ENCODE assay signal across 25 cellular contexts in genomic region chr1:229318056-229318455, GRCh38. TPM values are rescaled to one million over a fixed set of nuclear protein-coding genes. Genes with fewer than 3 reads are reported as not detected.
A peak's percentile ranks its signal among the peaks of the same experiment; 100 is the strongest.
DNase-seq lines count a peak whose midpoint lies in the region; ATAC-seq, FAIRE-seq and TF ChIP-seq lines count a peak whose summit lies in the region.
"Had no signal": no experiment of that assay in that cellular context is flagged by ENCODE, and none has a peak within 500 bp of the region (broad histone marks: within the 10 kb centered on the region; RNA-seq: fewer than 3 reads in every experiment).

No MANE protein-coding gene starts in this region.

- H3F3A ChIP-seq in GM23338 (replicated peaks; ENCODE audit: low read depth), result no peaks in the 10 kb centered on the region

- no peaks in the 10 kb centered on the region for H3K9me2 ChIP-seq in Karpas-422 (replicated peaks; ENCODE audit: insufficient read depth, low read length)
- H3K9me2 ChIP-seq in GM23338 (ENCODE audit: insufficient read depth), result no peaks in the 10 kb centered on the region

- no peaks in the 10 kb centered on the region for H3K9me3 Mint-ChIP-seq in activated T-helper 17 cell treated with anti-CD3 and anti-CD28 coated beads, Interleukin-2, amount 50 U/mL, for 72 hours
- no peaks in the 10 kb centered on the region; the same call in 2 of the 3 replicates for H3K9me3 Mint-ChIP-seq in GM23338
- H3K9me3 Mint-ChIP-seq: activated CD4-positive, alpha-beta T cell treated with anti-CD3 and anti-CD28 coated beads, Interleukin-2, amount 10 ng/mL, durations not matched to agents 7 days and 5 days; activated naive CD4-positive, alpha-beta T cell treated with anti-CD3 and anti-CD28 coated beads, Interleukin-2, amount 10 ng/mL, durations not matched to agents 7 days and 5 days; immature natural killer cell; nephron progenitor cell; stimulated activated naive B cell treated with anti-CD40 and anti-IgM and Interleukin-4, amounts not matched to agents 10 μg/mL and 1 μg/mL and 100 μg/mL, for 72 hours had no signal

- H3K27me3 Mint-ChIP-seq in activated T-helper 17 cell treated with anti-CD3 and anti-CD28 coated beads, Interleukin-2, amount 50 U/mL, for 72 hours, result no peaks in the 10 kb centered on the region
- no peaks in the 10 kb centered on the region for H3K27me3 Mint-ChIP-seq in GM23338 (ENCODE audit: insufficient read depth, low read depth, poor library complexity)
- H3K27me3 Mint-ChIP-seq: activated CD4-positive, alpha-beta T cell treated with anti-CD3 and anti-CD28 coated beads, Interleukin-2, amount 10 ng/mL, durations not matched to agents 7 days and 5 days; activated naive CD4-positive, alpha-beta T cell treated with anti-CD3 and anti-CD28 coated beads, Interleukin-2, amount 10 ng/mL, durations not matched to agents 7 days and 5 days; stimulated activated naive B cell treated with anti-CD40 and anti-IgM and Interleukin-4, amounts not matched to agents 10 μg/mL and 1 μg/mL and 100 μg/mL, for 72 hours had no signal

- H2AFZ ChIP-seq in osteoblast (ENCODE audit: low read length) (no peak overlapping the region), Karpas-422 (ENCODE audit: low read length) (no peak overlapping the region), GM23338 (no peak overlapping the region)
- H2AFZ ChIP-seq: parathyroid adenoma had no signal

- no peak overlapping the region for H3K9ac ChIP-seq in Karpas-422 (ENCODE audit: low read length)
- H3K9ac ChIP-seq: parathyroid adenoma had no signal

- no peaks in the 10 kb centered on the region for H3K4me1 Mint-ChIP-seq in activated T-helper 17 cell treated with anti-CD3 and anti-CD28 coated beads, Interleukin-2, amount 50 U/mL, for 72 hours
- H3K4me1 Mint-ChIP-seq in GM23338, result no peaks in the 10 kb centered on the region
- H3K4me1 Mint-ChIP-seq: activated naive CD4-positive, alpha-beta T cell treated with anti-CD3 and anti-CD28 coated beads, Interleukin-2, amount 10 ng/mL, durations not matched to agents 7 days and 5 days; immature natural killer cell; nephron progenitor cell; stimulated activated naive B cell treated with anti-CD40 and anti-IgM and Interleukin-4, amounts not matched to agents 10 μg/mL and 1 μg/mL and 100 μg/mL, for 72 hours had no signal

- no peaks in the 10 kb centered on the region for H3K79me2 ChIP-seq in osteoblast (ENCODE audit: insufficient read depth, low read length)
- H3K79me2 ChIP-seq in Karpas-422 (ENCODE audit: low read length), result no peaks in the 10 kb centered on the region
- H3K79me2 ChIP-seq in GM23338 (replicated peaks; ENCODE audit: insufficient read depth), result no peaks in the 10 kb centered on the region
- H3K79me2 ChIP-seq: parathyroid adenoma had no signal

- no peak for ATAC-seq in activated T-helper 17 cell treated with anti-CD3 and anti-CD28 coated beads, Interleukin-2, amount 50 U/mL, for 72 hours (replicated peaks)
- ATAC-seq in GM23338, result no peak
- ATAC-seq: stimulated activated naive B cell treated with anti-CD40 and anti-IgM and Interleukin-4, amounts not matched to agents 10 μg/mL and 1 μg/mL and 100 μg/mL, for 72 hours had no signal

- no peak for FAIRE-seq in GM12892 (lab: Jason Lieb, UNC)
- FAIRE-seq: H54 had no signal

- no peak for TF ChIP-seq CTCF in fibroblast of pulmonary artery (IDR thresholded peaks at IDR 0.05; ENCODE audit: low read length, missing control alignments)
- TF ChIP-seq CTCF in osteoblast (IDR thresholded peaks at IDR 0.05; ENCODE audit: extremely low read depth, low read depth, low read length), result no peak
- no peak for TF ChIP-seq CTCF in GM23338 (conservative IDR thresholded peaks at IDR 0.05; ENCODE audit: low read depth in 2 of 2)

- H3K27ac Mint-ChIP-seq in activated T-helper 17 cell treated with anti-CD3 and anti-CD28 coated beads, Interleukin-2, amount 50 U/mL, for 72 hours, result peak overlapping the region; percentile 38
- no peak overlapping the region for H3K27ac Mint-ChIP-seq in GM23338
- H3K27ac Mint-ChIP-seq: activated CD4-positive, alpha-beta T cell treated with anti-CD3 and anti-CD28 coated beads, Interleukin-2, amount 10 ng/mL, durations not matched to agents 7 days and 5 days; activated naive CD4-positive, alpha-beta T cell treated with anti-CD3 and anti-CD28 coated beads, Interleukin-2, amount 10 ng/mL, durations not matched to agents 7 days and 5 days; nephron progenitor cell; stimulated activated naive B cell treated with anti-CD40 and anti-IgM and Interleukin-4, amounts not matched to agents 10 μg/mL and 1 μg/mL and 100 μg/mL, for 72 hours had no signal

- H3K4me1 ChIP-seq in osteoblast (ENCODE audit: insufficient read depth, low read length), result no peaks in the 10 kb centered on the region
- H3K4me1 ChIP-seq in Karpas-422 (ENCODE audit: low read length), result no peaks in the 10 kb centered on the region
- H3K4me1 ChIP-seq in GM23338 (ENCODE audit: insufficient read depth), result no peaks in the 10 kb centered on the region
- H3K4me1 ChIP-seq: left ventricle myocardium inferior, parathyroid adenoma, right atrium auricular region, suprapubic skin, vagina had no signal

- H3K36me3 Mint-ChIP-seq in activated T-helper 17 cell treated with anti-CD3 and anti-CD28 coated beads, Interleukin-2, amount 50 U/mL, for 72 hours (ENCODE audit: low read depth), result peaks cover 54% of the 10 kb centered on the region
- H3K36me3 Mint-ChIP-seq in GM23338 (ENCODE audit: low read depth), result no peaks in the 10 kb centered on the region

- H3K36me3 ChIP-seq in osteoblast (ENCODE audit: insufficient read depth, low read length), result peaks cover 19% of the 10 kb centered on the region
- no peaks in the 10 kb centered on the region for H3K36me3 ChIP-seq in Karpas-422 (ENCODE audit: insufficient read depth, low read length)
- 0 out of 2 replicates have a peak, but pooled peaks cover 6% of the 10 kb centered on the region for H3K36me3 ChIP-seq in GM23338 (ENCODE audit: insufficient read depth)

- no peak overlapping the region for H3K4me3 Mint-ChIP-seq in activated T-helper 17 cell treated with anti-CD3 and anti-CD28 coated beads, Interleukin-2, amount 50 U/mL, for 72 hours
- no peak overlapping the region for H3K4me3 Mint-ChIP-seq in GM23338
- H3K4me3 Mint-ChIP-seq: activated CD4-positive, alpha-beta T cell treated with anti-CD3 and anti-CD28 coated beads, Interleukin-2, amount 10 ng/mL, durations not matched to agents 7 days and 5 days; activated naive CD4-positive, alpha-beta T cell treated with anti-CD3 and anti-CD28 coated beads, Interleukin-2, amount 10 ng/mL, durations not matched to agents 7 days and 5 days; immature natural killer cell; nephron progenitor cell; stimulated activated naive B cell treated with anti-CD40 and anti-IgM and Interleukin-4, amounts not matched to agents 10 μg/mL and 1 μg/mL and 100 μg/mL, for 72 hours had no signal

- peak; percentile 15 for DNase-seq in Daoy (ENCODE audit: low read depth)
- DNase-seq in fibroblast of pulmonary artery (ENCODE audit: low read depth), result peak; percentile 24
- DNase-seq in osteoblast (ENCODE audit: insufficient read length, low spot score, missing footprints), result peak; percentile 45
- no peak for DNase-seq in GM12892 (ENCODE audit: insufficient read length)
- DNase-seq in NCI-H748 treated with DMSO at 0.1 percent for 48 hours (lab: John Stamatoyannopoulos, UW), result no peak
- no peak for DNase-seq in Karpas-422
- DNase-seq in GM23338 (ENCODE audit: low spot score), result no peak
- DNase-seq: activated CD4-positive, alpha-beta T cell treated with anti-CD3 and anti-CD28 coated beads, Interleukin-2, amount 10 ng/mL, durations not matched to agents 7 days and 5 days; activated naive CD4-positive, alpha-beta T cell treated with anti-CD3 and anti-CD28 coated beads, Interleukin-2, amount 10 ng/mL, durations not matched to agents 7 days and 5 days; central memory CD4-positive, alpha-beta T cell; GDM1; immature natural killer cell; left ventricle myocardium inferior; NCI-H1092; NCI-H2029 treated with DMSO at 0.1 percent for 48 hours; NCI-H345; nephron progenitor cell; stimulated activated CD4-positive, alpha-beta T cell treated with anti-CD3 and anti-CD28 coated beads, Interleukin-4, amount 100 ng/mL, for 24 hours; stimulated activated naive B cell treated with anti-CD40 and anti-IgM and Interleukin-4, amounts not matched to agents 10 μg/mL and 1 μg/mL and 100 μg/mL, for 72 hours had no signal

- H4K20me1 ChIP-seq in osteoblast (ENCODE audit: insufficient read depth, low read length), result no peaks in the 10 kb centered on the region
- H4K20me1 ChIP-seq in Karpas-422 (ENCODE audit: insufficient read depth, low read depth, low read length), result no peaks in the 10 kb centered on the region
- H4K20me1 ChIP-seq in GM23338 (replicated peaks; ENCODE audit: insufficient read depth), result no peaks in the 10 kb centered on the region

- H3K27ac ChIP-seq in osteoblast (ENCODE audit: low read depth, low read length) (no peak overlapping the region), Karpas-422 (ENCODE audit: low read length) (no peak overlapping the region), GM23338 (ENCODE audit: low read depth) (no peak overlapping the region)
- H3K27ac ChIP-seq: left ventricle myocardium inferior, parathyroid adenoma, right atrium auricular region, suprapubic skin, vagina had no signal

- no peak overlapping the region for H3K4me2 ChIP-seq in osteoblast (ENCODE audit: insufficient read depth, low read length)
- no peak overlapping the region for H3K4me2 ChIP-seq in Karpas-422 (ENCODE audit: low read depth, low read length, poor library complexity, severe bottlenecking)
- H3K4me2 ChIP-seq in GM23338, result no peak overlapping the region

- no peak for TF ChIP-seq POLR2A in GM12892 (IDR thresholded peaks at IDR 0.05; ENCODE audit: low read depth, low read length)

- H3K4me3 ChIP-seq in fibroblast of pulmonary artery (replicated peaks; ENCODE audit: low read depth, low read length) (no peak overlapping the region), osteoblast (ENCODE audit: insufficient read depth, low read length) (no peak overlapping the region), Karpas-422 (ENCODE audit: low read length) (no peak overlapping the region), GM23338 (no peak overlapping the region)
- H3K4me3 ChIP-seq: left ventricle myocardium inferior, right atrium auricular region, suprapubic skin, vagina had no signal

- H3K9me3 ChIP-seq in osteoblast (ENCODE audit: low read depth, low read length) (no peaks in the 10 kb centered on the region), Karpas-422 (ENCODE audit: low read length) (no peaks in the 10 kb centered on the region)
- H3K9me3 ChIP-seq: left ventricle myocardium inferior, right atrium auricular region, suprapubic skin, vagina had no signal

- no peaks in the 10 kb centered on the region for H3K27me3 ChIP-seq in osteoblast (ENCODE audit: insufficient read depth, low read length)
- H3K27me3 ChIP-seq in Karpas-422 (ENCODE audit: low read length), result no peaks in the 10 kb centered on the region
- no peaks in the 10 kb centered on the region for H3K27me3 ChIP-seq in GM23338 (ENCODE audit: insufficient read depth)
- H3K27me3 ChIP-seq: right atrium auricular region, suprapubic skin, vagina had no signal

RNA-seq across cellular contexts. Expression of gene CCSAP, which starts 24.8 kb away (rescaled TPM):
- total RNA-seq in Daoy (2014; rRNA removed; shearing (Covaris generic)), result 11.5 and 15.7 TPM in 2 replicates
- 10 to 100 TPM; 10.1 to 32.7 TPM for total RNA-seq in activated T-helper 17 cell treated with anti-CD3 and anti-CD28 coated beads, Interleukin-2, amount 50 U/mL, for 72 hours
- total RNA-seq in osteoblast, result 9.1 and 9.4 TPM in 2 replicates
- polyA plus RNA-seq in GM12892 (2012; ENCODE audit: missing spikeins), result 3.6 TPM
- total RNA-seq in Karpas-422 (2014; rRNA removed; shearing (Covaris generic); ENCODE audit: low replicate concordance), result 0.40 and 1.8 TPM in 2 replicates
- total RNA-seq in GM23338 (2014; rRNA removed; shearing (Covaris generic)), result 13.3 and 13.4 TPM in 2 replicates
- 3.9 and 4.2 TPM in 2 replicates for polyA plus RNA-seq in GM23338 (2016; fragmentation: Nextera tagmentation; extraction: Ambion mirVana)

RNA-seq across cellular contexts. Expression of gene RAB4A, which starts 47.1 kb away (rescaled TPM):
- 17.5 and 37.1 TPM in 2 replicates for total RNA-seq in Daoy (2014; rRNA removed; shearing (Covaris generic))
- 10 to 100 TPM; 35.2 to 36.6 TPM for total RNA-seq in activated T-helper 17 cell treated with anti-CD3 and anti-CD28 coated beads, Interleukin-2, amount 50 U/mL, for 72 hours
- 19.9 and 20.0 TPM in 2 replicates for total RNA-seq in osteoblast
- 24.2 TPM for polyA plus RNA-seq in GM12892 (2012; ENCODE audit: missing spikeins)
- total RNA-seq in Karpas-422 (2014; rRNA removed; shearing (Covaris generic); ENCODE audit: low replicate concordance), result not detected in 2 replicates
- 25.9 and 37.5 TPM in 2 replicates for total RNA-seq in GM23338 (2014; rRNA removed; shearing (Covaris generic))
- polyA plus RNA-seq in GM23338 (2016; fragmentation: Nextera tagmentation; extraction: Ambion mirVana), result 49.4 and 50.8 TPM in 2 replicates

Comparison
In these comparisons a context has a peak if more than half of its experiments do, and no peak if none do; other contexts are left out.
1. DNase-seq: peak in Daoy (single experiment), fibroblast of pulmonary artery (single experiment) and osteoblast (single experiment); none in GM12892 (single experiment), NCI-H748 treated with DMSO at 0.1 percent for 48 hours (single experiment), Karpas-422 (single experiment) and GM23338 (single experiment).
2. RNA of gene RAB4A, which starts 47.1 kb away (total RNA-seq): 25.9 to 37.5 TPM in GM23338, 35.2 to 36.6 TPM in activated T-helper 17 cell treated with anti-CD3 and anti-CD28 coated beads, Interleukin-2, amount 50 U/mL, for 72 hours, 19.9 to 20.0 TPM in osteoblast and 17.5 to 37.1 TPM in Daoy; not detected in Karpas-422; every median in the first group is over 10 times any median in the second.